24 cellular contexts compared by ENCODE assay signal in genomic region chr2:219697811-219698683, GRCh38.
DNase-seq lines count a peak whose midpoint lies in the region; ATAC-seq, FAIRE-seq and TF ChIP-seq lines count a peak whose summit lies in the region.
"Had no signal": no experiment of that assay in that cellular context is flagged by ENCODE, and none has a peak within 500 bp of the region (broad histone marks: within the 10 kb centered on the region; RNA-seq: fewer than 3 reads in every experiment).

No MANE protein-coding gene starts in this region.

- H3K4ac ChIP-seq in neuronal stem cell (ENCODE audit: low read length), result no peak overlapping the region

- H2BK15ac ChIP-seq in neuronal stem cell (ENCODE audit: low read length), result no peak overlapping the region

- WGBS in HUES64, result 78% methylated on average over 12 of the region's 12 CpGs
- WGBS in neuronal stem cell (ENCODE audit: extremely low coverage in 2 of 2, insufficient read length in 2 of 2, insufficient replicate concordance in 1 of 2), 2 donors, result no CpG with 5 or more reads among the region's 12 CpGs
- WGBS in stomach, 5 donors, result 75 to 76% (median 75%) methylated on average over 12 of the region's 12 CpGs

- intact Hi-C loops in left cardiac atrium (cut with DNase I) (loop anchor here in 1 of 2 donors (5.0 kb wide), 1 partner anchor 291 kb away; no protein-coding TSS in a partner anchor), stomach (cut with DNase I; ENCODE audit: low total_unique reads) (no loop called here)

- no peaks in the 10 kb centered on the region for H3K4me1 Mint-ChIP-seq in osteocyte (ENCODE audit: unreplicated experiment)

- DNase-seq in SW480 (ENCODE audit: low spot score) (peak; percentile 79), left cardiac atrium (no peak), neuronal stem cell (ENCODE audit: low spot score) (no peak), osteocyte (ENCODE audit: extremely low spot score, unreplicated experiment) (no peak), stomach (no peak), GM19239 (ENCODE audit: insufficient read length, low spot score) (no peak)
- DNase-seq: activated CD8-positive, alpha-beta memory T cell treated with anti-CD3 and anti-CD28 coated beads, Interleukin-2, amount 50 U/mL, for 4 hours; dermis blood vessel endothelial cell; foreskin keratinocyte; left colon; NCI-H1105 treated with DMSO at 0.1 percent for 48 hours; NCI-H526 treated with DMSO at 0.1 percent for 48 hours; OCI-M1; SJCRH30; stimulated activated CD4-positive, alpha-beta T cell treated with anti-CD3 and anti-CD28 coated beads, Interleukin-2, amount 100 ng/mL, for 48 hours had no signal

- no peak overlapping the region for H2AK5ac ChIP-seq in neuronal stem cell (ENCODE audit: low read depth, low read length)

- H2BK120ac ChIP-seq in neuronal stem cell (ENCODE audit: low read depth, low read length), result no peak overlapping the region

- H3K36me3 ChIP-seq in HUES64 (ENCODE audit: insufficient read depth, low read length), result no peaks in the 10 kb centered on the region
- H3K36me3 ChIP-seq in neuronal stem cell (replicated peaks in 1 of 2; ENCODE audit: control insufficient read depth in 2 of 2, insufficient read depth in 2 of 2, low read length in 2 of 2), result no peaks in the 10 kb centered on the region
- H3K36me3 ChIP-seq in stomach, result no peaks in the 10 kb centered on the region
- H3K36me3 ChIP-seq: HAP-1, SJCRH30, tibial nerve had no signal

- no peak for TF ChIP-seq POLR2A in stomach (IDR thresholded peaks at IDR 0.05)

- peak overlapping the region; percentile 72 for H2AFZ ChIP-seq in neuronal stem cell (ENCODE audit: low read length)

- no peaks in the 10 kb centered on the region for H3K79me1 ChIP-seq in neuronal stem cell (ENCODE audit: low read depth, low read length)

- peaks cover 3% of the 10 kb centered on the region for H3K36me3 Mint-ChIP-seq in osteocyte (ENCODE audit: unreplicated experiment)

- H3K4me1 ChIP-seq in HUES64 (ENCODE audit: insufficient read depth, low read length) (peaks cover 40% of the 10 kb centered on the region), neuronal stem cell (ENCODE audit: control insufficient read depth in 2 of 2, insufficient read depth in 1 of 2, low read depth in 1 of 2, low read length in 2 of 2) (peaks cover 14 to 21% of the 10 kb centered on the region in 2 donors), stomach (peaks cover 0 to 17% (median 7%) of the 10 kb centered on the region in 4 donors)
- H3K4me1 ChIP-seq: SJCRH30, tibial nerve had no signal

- peak; percentile 50 to 72 for ATAC-seq in left cardiac atrium
- ATAC-seq: HepG2, left colon had no signal

- H2BK12ac ChIP-seq in neuronal stem cell (ENCODE audit: low read length), result no peak overlapping the region

- H3K4me3 ChIP-seq in HUES64 (ENCODE audit: low read length) (peak overlapping the region; percentile 0; the same call in 1 of the 2 replicates), neuronal stem cell (ENCODE audit: low read length in 2 of 2) (no peak overlapping the region), stomach (no peak overlapping the region)
- H3K4me3 ChIP-seq: HAP-1, SJCRH30, smooth muscle cell, tibial nerve had no signal

- H3K27ac Mint-ChIP-seq in osteocyte (ENCODE audit: unreplicated experiment), result no peak overlapping the region
- H3K27ac Mint-ChIP-seq: activated T-helper 2 cell treated with anti-CD3 and anti-CD28 coated beads, Interferon-gamma antibody, Interleukin-2, Interleukin-4, amounts not matched to agents 10 μg/mL and 5 μg/mL and 100 μg/mL, durations not matched to agents 14 hours and 24 hours and 36 hours; stimulated activated naive CD8-positive, alpha-beta T cell treated with anti-CD3 and anti-CD28 coated beads, Interleukin-15, Interleukin-2, amounts not matched to agents 100 ng/mL and 50 ng/mL, for 24 hours had no signal

- peaks cover 41% of the 10 kb centered on the region for H3K27me3 Mint-ChIP-seq in osteocyte (ENCODE audit: unreplicated experiment)

- H3K9me3 ChIP-seq in HUES64 (ENCODE audit: insufficient read depth, low read depth, low read length) (no peaks in the 10 kb centered on the region), neuronal stem cell (replicated peaks in 1 of 2; ENCODE audit: control insufficient read depth in 2 of 2, insufficient read depth in 1 of 2, low read depth in 1 of 2, low read length in 2 of 2) (peaks cover 0 to 2% of the 10 kb centered on the region in 2 donors), stomach (no peaks in the 10 kb centered on the region)
- H3K9me3 ChIP-seq: HAP-1, SJCRH30, tibial nerve had no signal

- H3K27me3 ChIP-seq in HUES64 (ENCODE audit: insufficient read depth, low read length) (no peaks in the 10 kb centered on the region), neuronal stem cell (ENCODE audit: control insufficient read depth in 3 of 3, insufficient read depth in 3 of 3, low read depth in 1 of 3, low read length in 3 of 3) (no peaks in the 10 kb centered on the region), stomach (peaks cover 0 to 7% (median 6%) of the 10 kb centered on the region in 3 donors)
- H3K27me3 ChIP-seq: foreskin keratinocyte, tibial nerve had no signal

- H2BK5ac ChIP-seq in neuronal stem cell (ENCODE audit: low read length), result no peak overlapping the region

- no peak for TF ChIP-seq EP300 in stomach (IDR thresholded peaks at IDR 0.05)

- H4K8ac ChIP-seq in neuronal stem cell (ENCODE audit: low read depth, low read length), result no peak overlapping the region

- H4K91ac ChIP-seq in neuronal stem cell (ENCODE audit: low read depth, low read length, poor library complexity), result no peak overlapping the region

- H3K4me2 ChIP-seq in neuronal stem cell (ENCODE audit: insufficient read depth, low read length, poor library complexity, severe bottlenecking), result no peak overlapping the region
- H3K4me2 ChIP-seq: smooth muscle cell had no signal

- H3K14ac ChIP-seq in neuronal stem cell (ENCODE audit: low read length), result no peak overlapping the region

- no peak overlapping the region for H3K18ac ChIP-seq in neuronal stem cell (ENCODE audit: low read length)

- no peak overlapping the region for H3K4me3 Mint-ChIP-seq in osteocyte (ENCODE audit: unreplicated experiment)
- H3K4me3 Mint-ChIP-seq: stimulated activated naive CD8-positive, alpha-beta T cell treated with anti-CD3 and anti-CD28 coated beads, Interleukin-15, Interleukin-2, amounts not matched to agents 100 ng/mL and 50 ng/mL, for 24 hours had no signal

- peaks cover 3% of the 10 kb centered on the region for H3K9me3 Mint-ChIP-seq in osteocyte (ENCODE audit: unreplicated experiment)
- H3K9me3 Mint-ChIP-seq: activated T-helper 2 cell treated with anti-CD3 and anti-CD28 coated beads, Interferon-gamma antibody, Interleukin-2, Interleukin-4, amounts not matched to agents 10 μg/mL and 5 μg/mL and 100 μg/mL, durations not matched to agents 14 hours and 24 hours and 36 hours; stimulated activated naive CD8-positive, alpha-beta T cell treated with anti-CD3 and anti-CD28 coated beads, Interleukin-15, Interleukin-2, amounts not matched to agents 100 ng/mL and 50 ng/mL, for 24 hours had no signal

- TF ChIP-seq CTCF in osteocyte (IDR thresholded peaks at IDR 0.05), result no peak
- no peak for TF ChIP-seq CTCF in stomach (IDR thresholded peaks at IDR 0.05)

- H3K9ac ChIP-seq in HUES64 (ENCODE audit: low read depth, low read length), result no peak overlapping the region; the same call in 1 of the 2 replicates
- no peak overlapping the region for H3K9ac ChIP-seq in neuronal stem cell (ENCODE audit: low read depth, low read length, poor library complexity)

- FAIRE-seq in GM19239 (lab: Jason Lieb, UNC), result no peak
- FAIRE-seq: bronchial epithelial cell, endothelial cell of umbilical vein, HepG2 had no signal

- H3K23ac ChIP-seq in neuronal stem cell (ENCODE audit: low read depth, low read length, poor library complexity), result no peak overlapping the region

- H3K27ac ChIP-seq in HUES64 (ENCODE audit: low read depth, low read length) (no peak overlapping the region), neuronal stem cell (replicated peaks; ENCODE audit: low read length) (no peak overlapping the region), stomach (no peak overlapping the region)
- H3K27ac ChIP-seq: foreskin keratinocyte, SJCRH30, tibial nerve had no signal
